8 cellular contexts compared by ENCODE assay signal in the genomic region with DNA sequence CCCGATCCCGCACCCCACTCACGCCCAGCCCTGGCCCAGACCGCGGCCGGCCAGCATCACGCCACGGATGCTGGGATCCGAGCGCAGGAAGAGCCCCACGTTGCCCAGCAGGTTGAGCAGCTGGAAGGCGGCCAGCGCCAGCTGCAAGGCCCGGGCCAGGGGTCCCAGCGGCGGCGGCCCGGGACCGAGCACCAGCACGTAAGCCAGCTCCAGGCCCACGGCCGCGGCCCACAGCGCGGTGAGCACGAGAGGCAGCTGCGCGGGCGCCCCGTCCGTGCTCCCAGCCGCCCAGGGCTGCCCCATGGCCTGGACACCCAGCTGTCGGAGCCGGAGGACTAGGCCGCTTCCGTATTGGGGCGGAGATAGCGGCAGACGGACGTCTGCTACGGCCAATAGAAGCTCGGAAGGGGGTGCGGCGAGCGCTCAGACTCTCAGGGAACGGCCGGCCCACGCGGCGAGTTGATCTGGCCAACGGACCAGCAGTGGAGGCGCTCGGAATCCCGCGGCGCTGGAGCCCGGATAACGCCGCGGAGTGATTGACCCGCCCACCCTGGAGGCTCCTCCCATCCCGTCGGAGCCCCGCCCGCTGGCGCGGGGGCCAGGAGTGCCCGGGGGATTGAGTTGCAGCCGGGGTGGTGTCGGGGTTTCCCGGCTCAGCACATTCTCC. TPM values are rescaled to one million over a fixed set of nuclear protein-coding genes. Genes with fewer than 3 reads are reported as not detected.
A peak's percentile ranks its signal among the peaks of the same experiment; 100 is the strongest.
DNase-seq lines count a peak whose midpoint lies in the region; ATAC-seq and TF ChIP-seq lines count a peak whose summit lies in the region.

A gene with protein sequence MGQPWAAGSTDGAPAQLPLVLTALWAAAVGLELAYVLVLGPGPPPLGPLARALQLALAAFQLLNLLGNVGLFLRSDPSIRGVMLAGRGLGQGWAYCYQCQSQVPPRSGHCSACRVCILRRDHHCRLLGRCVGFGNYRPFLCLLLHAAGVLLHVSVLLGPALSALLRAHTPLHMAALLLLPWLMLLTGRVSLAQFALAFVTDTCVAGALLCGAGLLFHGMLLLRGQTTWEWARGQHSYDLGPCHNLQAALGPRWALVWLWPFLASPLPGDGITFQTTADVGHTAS (minus strand): TSS at position 348 of the 667 bp plus-strand sequence. CDS start 45 bp downstream, at position 303.

- TF ChIP-seq CTCF in nephron progenitor cell (IDR thresholded peaks at IDR 0.05) = no peak

- no peaks in the 10 kb centered on the region for H3K9me3 Mint-ChIP-seq in nephron progenitor cell
- H3K9me3 Mint-ChIP-seq in stimulated activated naive CD8-positive, alpha-beta T cell treated with anti-CD3 and anti-CD28 coated beads, Interleukin-15, amount 100 ng/mL, for 72 hours = no peaks in the 10 kb centered on the region

- H3K36me3 Mint-ChIP-seq in nephron progenitor cell (ENCODE audit: low read depth) = peaks cover 16% of the 10 kb centered on the region

- H3K27me3 Mint-ChIP-seq in nephron progenitor cell (ENCODE audit: low read depth, poor library complexity) = peaks cover 3% of the 10 kb centered on the region
- peaks cover 7% of the 10 kb centered on the region for H3K27me3 Mint-ChIP-seq in stimulated activated naive CD8-positive, alpha-beta T cell treated with anti-CD3 and anti-CD28 coated beads, Interleukin-15, amount 100 ng/mL, for 72 hours

- peak; percentile 90 for ATAC-seq in stimulated activated naive CD8-positive, alpha-beta T cell treated with anti-CD3 and anti-CD28 coated beads, Interleukin-15, amount 100 ng/mL, for 72 hours

- H3K27ac Mint-ChIP-seq in nephron progenitor cell = peak within 1 kb of the TSS; percentile 57
- H3K27ac Mint-ChIP-seq in stimulated activated naive CD8-positive, alpha-beta T cell treated with anti-CD3 and anti-CD28 coated beads, Interleukin-15, amount 100 ng/mL, for 72 hours = peak within 1 kb of the TSS; percentile 80 to 86

- H3K4me1 Mint-ChIP-seq in nephron progenitor cell = peaks cover 85% of the 10 kb centered on the region
- H3K4me1 Mint-ChIP-seq in stimulated activated naive CD8-positive, alpha-beta T cell treated with anti-CD3 and anti-CD28 coated beads, Interleukin-15, amount 100 ng/mL, for 72 hours = peaks cover 41% of the 10 kb centered on the region

- DNase-seq in EH (ENCODE audit: low read depth) = peak; percentile 98
- peak; percentile 95 for DNase-seq in H4 (ENCODE audit: low spot score)
- DNase-seq in LoVo (ENCODE audit: low spot score) = peak; percentile 98
- DNase-seq in SHP77 (lab: John Stamatoyannopoulos, UW) = peak; percentile 98
- peak; percentile 81 for DNase-seq in activated effector memory CD4-positive, alpha-beta T cell treated with Interleukin-2 at 50 U/mL for 16 hours
- peak; percentile 94 for DNase-seq in fibroblast of the conjunctiva (ENCODE audit: low read depth)
- DNase-seq in nephron progenitor cell = peak; percentile 97
- DNase-seq in stimulated activated naive CD8-positive, alpha-beta T cell treated with anti-CD3 and anti-CD28 coated beads, Interleukin-15, amount 100 ng/mL, for 72 hours = peak; percentile 90 to 94

- H3K4me3 Mint-ChIP-seq in nephron progenitor cell = peak within 1 kb of the TSS; percentile 88
- H3K4me3 Mint-ChIP-seq in stimulated activated naive CD8-positive, alpha-beta T cell treated with anti-CD3 and anti-CD28 coated beads, Interleukin-15, amount 100 ng/mL, for 72 hours = peak within 1 kb of the TSS; percentile 83 to 96

RNA-seq across cellular contexts. Expression of the gene that starts here (rescaled TPM):
- 7.0 and 19.3 TPM in 2 replicates for total RNA-seq in H4 (2014; rRNA removed; shearing (Covaris generic))

Comparison
In these comparisons a context has a peak if more than half of its experiments do, and no peak if none do; other contexts are left out.
1. Peak in every context shown above with its lines: DNase-seq and ATAC-seq.